1 cellular context compared by ENCODE assay signal in genomic region chr7:143380646-143381426, GRCh38.
TF ChIP-seq lines count a peak whose summit lies in the region.

A gene with protein sequence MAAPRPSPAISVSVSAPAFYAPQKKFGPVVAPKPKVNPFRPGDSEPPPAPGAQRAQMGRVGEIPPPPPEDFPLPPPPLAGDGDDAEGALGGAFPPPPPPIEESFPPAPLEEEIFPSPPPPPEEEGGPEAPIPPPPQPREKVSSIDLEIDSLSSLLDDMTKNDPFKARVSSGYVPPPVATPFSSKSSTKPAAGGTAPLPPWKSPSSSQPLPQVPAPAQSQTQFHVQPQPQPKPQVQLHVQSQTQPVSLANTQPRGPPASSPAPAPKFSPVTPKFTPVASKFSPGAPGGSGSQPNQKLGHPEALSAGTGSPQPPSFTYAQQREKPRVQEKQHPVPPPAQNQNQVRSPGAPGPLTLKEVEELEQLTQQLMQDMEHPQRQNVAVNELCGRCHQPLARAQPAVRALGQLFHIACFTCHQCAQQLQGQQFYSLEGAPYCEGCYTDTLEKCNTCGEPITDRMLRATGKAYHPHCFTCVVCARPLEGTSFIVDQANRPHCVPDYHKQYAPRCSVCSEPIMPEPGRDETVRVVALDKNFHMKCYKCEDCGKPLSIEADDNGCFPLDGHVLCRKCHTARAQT (plus strand): TSS chr7:143381345. CDS start chr7:143381572, 227 bp downstream.

TF ChIP-seq in K562, 482 proteins besides CTCF, POLR2A, EP300 and RAD21 (continued from another document and continues in another):
- TF ChIP-seq, protein P1, sequence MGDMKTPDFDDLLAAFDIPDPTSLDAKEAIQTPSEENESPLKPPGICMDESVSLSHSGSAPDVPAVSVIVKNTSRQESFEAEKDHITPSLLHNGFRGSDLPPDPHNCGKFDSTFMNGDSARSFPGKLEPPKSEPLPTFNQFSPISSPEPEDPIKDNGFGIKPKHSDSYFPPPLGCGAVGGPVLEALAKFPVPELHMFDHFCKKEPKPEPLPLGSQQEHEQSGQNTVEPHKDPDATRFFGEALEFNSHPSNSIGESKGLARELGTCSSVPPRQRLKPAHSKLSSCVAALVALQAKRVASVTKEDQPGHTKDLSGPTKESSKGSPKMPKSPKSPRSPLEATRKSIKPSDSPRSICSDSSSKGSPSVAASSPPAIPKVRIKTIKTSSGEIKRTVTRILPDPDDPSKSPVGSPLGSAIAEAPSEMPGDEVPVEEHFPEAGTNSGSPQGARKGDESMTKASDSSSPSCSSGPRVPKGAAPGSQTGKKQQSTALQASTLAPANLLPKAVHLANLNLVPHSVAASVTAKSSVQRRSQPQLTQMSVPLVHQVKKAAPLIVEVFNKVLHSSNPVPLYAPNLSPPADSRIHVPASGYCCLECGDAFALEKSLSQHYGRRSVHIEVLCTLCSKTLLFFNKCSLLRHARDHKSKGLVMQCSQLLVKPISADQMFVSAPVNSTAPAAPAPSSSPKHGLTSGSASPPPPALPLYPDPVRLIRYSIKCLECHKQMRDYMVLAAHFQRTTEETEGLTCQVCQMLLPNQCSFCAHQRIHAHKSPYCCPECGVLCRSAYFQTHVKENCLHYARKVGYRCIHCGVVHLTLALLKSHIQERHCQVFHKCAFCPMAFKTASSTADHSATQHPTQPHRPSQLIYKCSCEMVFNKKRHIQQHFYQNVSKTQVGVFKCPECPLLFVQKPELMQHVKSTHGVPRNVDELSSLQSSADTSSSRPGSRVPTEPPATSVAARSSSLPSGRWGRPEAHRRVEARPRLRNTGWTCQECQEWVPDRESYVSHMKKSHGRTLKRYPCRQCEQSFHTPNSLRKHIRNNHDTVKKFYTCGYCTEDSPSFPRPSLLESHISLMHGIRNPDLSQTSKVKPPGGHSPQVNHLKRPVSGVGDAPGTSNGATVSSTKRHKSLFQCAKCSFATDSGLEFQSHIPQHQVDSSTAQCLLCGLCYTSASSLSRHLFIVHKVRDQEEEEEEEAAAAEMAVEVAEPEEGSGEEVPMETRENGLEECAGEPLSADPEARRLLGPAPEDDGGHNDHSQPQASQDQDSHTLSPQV (IDR thresholded peaks at IDR 0.05): no peak
- TF ChIP-seq TOE1 (IDR thresholded peaks at IDR 0.05; ENCODE audit: borderline replicate concordance): 0 out of 2 replicates have a peak, but pooled peaks have one; percentile 11
- no peak for TF ChIP-seq TOE1 (CRISPR knock-in tag; IDR thresholded peaks at IDR 0.05; ENCODE audit: borderline replicate concordance, low read depth)
- no peak for TF ChIP-seq IRF2 (CRISPR knock-in tag; IDR thresholded peaks at IDR 0.05)
- peak; percentile 85 for TF ChIP-seq ARID4B (CRISPR knock-in tag; IDR thresholded peaks at IDR 0.05)
- TF ChIP-seq SMARCE1 (IDR thresholded peaks at IDR 0.05): no peak
- no peak for TF ChIP-seq HIVEP1 (CRISPR knock-in tag; IDR thresholded peaks at IDR 0.05)
- peak; percentile 58; the same call in 1 of the 2 replicates for TF ChIP-seq MYNN (IDR thresholded peaks at IDR 0.05)
- TF ChIP-seq MYNN (CRISPR knock-in tag; IDR thresholded peaks at IDR 0.05): no peak
- peak; percentile 57; the same call in 1 of the 2 replicates for TF ChIP-seq HNRNPL (IDR thresholded peaks at IDR 0.05; ENCODE audit: low read depth, low read length)
- peak; percentile 79; the same call in 1 of the 2 replicates for TF ChIP-seq CHCHD3 (CRISPR knock-in tag; IDR thresholded peaks at IDR 0.05)
- TF ChIP-seq NFIC (IDR thresholded peaks at IDR 0.05): peak; percentile 48
- TF ChIP-seq ID3 (CRISPR knock-in tag; IDR thresholded peaks at IDR 0.05): no peak
- peak; percentile 38; the same call in 1 of the 2 replicates for TF ChIP-seq ID3 (tag; IDR thresholded peaks at IDR 0.05)
- TF ChIP-seq POLR2G (IDR thresholded peaks at IDR 0.05; ENCODE audit: low read depth, low read length): peak; percentile 94
- no peak for TF ChIP-seq ZNF212 (CRISPR knock-in tag; IDR thresholded peaks at IDR 0.05)
- TF ChIP-seq TBP (optimal IDR thresholded peaks at IDR 0.05; ENCODE audit: low read depth, low read length): peak; percentile 62
- TF ChIP-seq CBX8 (IDR thresholded peaks at IDR 0.05; ENCODE audit: borderline replicate concordance, extremely low read depth, low read depth, low read length, poor library complexity, severe bottlenecking): no peak
- TF ChIP-seq ZBTB43 (CRISPR knock-in tag; IDR thresholded peaks at IDR 0.05): peak; percentile 48; the same call in 1 of the 2 replicates
- peak in 1 of 2 experiments; percentile 83; a peak in 2 of 4 replicates for TF ChIP-seq HDAC1 (IDR thresholded peaks at IDR 0.05)
- no peak for TF ChIP-seq MEIS2 (IDR thresholded peaks at IDR 0.05; ENCODE audit: partially characterized antibody)
- TF ChIP-seq TCFL5 (CRISPR knock-in tag; conservative IDR thresholded peaks at IDR 0.05): no peak
- no peak for TF ChIP-seq RBM25 (IDR thresholded peaks at IDR 0.05; ENCODE audit: low read depth, low read length, severe bottlenecking)
- TF ChIP-seq ZNF316 (IDR thresholded peaks at IDR 0.05): peak; percentile 19; the same call in 1 of the 2 replicates
- TF ChIP-seq KLF10 (CRISPR knock-in tag; IDR thresholded peaks at IDR 0.05): 0 out of 2 replicates have a peak, but pooled peaks have one; percentile 29
- TF ChIP-seq ZNF76 (CRISPR knock-in tag; IDR thresholded peaks at IDR 0.05; ENCODE audit: borderline replicate concordance): 0 out of 2 replicates have a peak, but pooled peaks have one; percentile 34
- TF ChIP-seq EGR1 (conservative IDR thresholded peaks at IDR 0.05): peak; percentile 99
- TF ChIP-seq CBFA2T3 (IDR thresholded peaks at IDR 0.05): no peak
- TF ChIP-seq CREM (IDR thresholded peaks at IDR 0.05; ENCODE audit: low read depth): peak; percentile 90
- TF ChIP-seq, protein P2, sequence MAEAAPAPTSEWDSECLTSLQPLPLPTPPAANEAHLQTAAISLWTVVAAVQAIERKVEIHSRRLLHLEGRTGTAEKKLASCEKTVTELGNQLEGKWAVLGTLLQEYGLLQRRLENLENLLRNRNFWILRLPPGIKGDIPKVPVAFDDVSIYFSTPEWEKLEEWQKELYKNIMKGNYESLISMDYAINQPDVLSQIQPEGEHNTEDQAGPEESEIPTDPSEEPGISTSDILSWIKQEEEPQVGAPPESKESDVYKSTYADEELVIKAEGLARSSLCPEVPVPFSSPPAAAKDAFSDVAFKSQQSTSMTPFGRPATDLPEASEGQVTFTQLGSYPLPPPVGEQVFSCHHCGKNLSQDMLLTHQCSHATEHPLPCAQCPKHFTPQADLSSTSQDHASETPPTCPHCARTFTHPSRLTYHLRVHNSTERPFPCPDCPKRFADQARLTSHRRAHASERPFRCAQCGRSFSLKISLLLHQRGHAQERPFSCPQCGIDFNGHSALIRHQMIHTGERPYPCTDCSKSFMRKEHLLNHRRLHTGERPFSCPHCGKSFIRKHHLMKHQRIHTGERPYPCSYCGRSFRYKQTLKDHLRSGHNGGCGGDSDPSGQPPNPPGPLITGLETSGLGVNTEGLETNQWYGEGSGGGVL (CRISPR knock-in tag; IDR thresholded peaks at IDR 0.05): no peak
- peak; percentile 93 for TF ChIP-seq TGIF2 (CRISPR knock-in tag; IDR thresholded peaks at IDR 0.05)
- TF ChIP-seq CBX5 (IDR thresholded peaks at IDR 0.05; ENCODE audit: borderline replicate concordance, low read depth): no peak
- TF ChIP-seq MYC (IDR thresholded peaks at IDR 0.05; ENCODE audit: low read depth, low read length): 0 out of 2 replicates have a peak, but pooled peaks have one; percentile 20
- peak; percentile 68; the same call in 1 of the 2 replicates for TF ChIP-seq MYC (CRISPR knock-in tag; IDR thresholded peaks at IDR 0.05; ENCODE audit: borderline replicate concordance, low read depth)
- TF ChIP-seq, protein P3, sequence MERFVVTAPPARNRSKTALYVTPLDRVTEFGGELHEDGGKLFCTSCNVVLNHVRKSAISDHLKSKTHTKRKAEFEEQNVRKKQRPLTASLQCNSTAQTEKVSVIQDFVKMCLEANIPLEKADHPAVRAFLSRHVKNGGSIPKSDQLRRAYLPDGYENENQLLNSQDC (CRISPR knock-in tag; IDR thresholded peaks at IDR 0.05): peak; percentile 87; the same call in 1 of the 2 replicates
- TF ChIP-seq POLR2B (IDR thresholded peaks at IDR 0.05; ENCODE audit: low read depth, partially characterized antibody): peak; percentile 87
- peak; percentile 79; the same call in 1 of the 2 replicates for TF ChIP-seq NKRF (IDR thresholded peaks at IDR 0.05; ENCODE audit: borderline replicate concordance)
- TF ChIP-seq, protein P4, sequence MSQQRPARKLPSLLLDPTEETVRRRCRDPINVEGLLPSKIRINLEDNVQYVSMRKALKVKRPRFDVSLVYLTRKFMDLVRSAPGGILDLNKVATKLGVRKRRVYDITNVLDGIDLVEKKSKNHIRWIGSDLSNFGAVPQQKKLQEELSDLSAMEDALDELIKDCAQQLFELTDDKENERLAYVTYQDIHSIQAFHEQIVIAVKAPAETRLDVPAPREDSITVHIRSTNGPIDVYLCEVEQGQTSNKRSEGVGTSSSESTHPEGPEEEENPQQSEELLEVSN (IDR thresholded peaks at IDR 0.05; ENCODE audit: borderline replicate concordance in 1 of 2, extremely low read depth in 1 of 2, insufficient read depth in 1 of 2, insufficient read length in 1 of 2, low read depth in 1 of 2, low read length in 1 of 2, poor library complexity in 1 of 2, severe bottlenecking in 1 of 2): peak in 1 of 2 experiments; percentile 73
- no peak for TF ChIP-seq CBX3 (IDR thresholded peaks at IDR 0.05; ENCODE audit: borderline replicate concordance in 1 of 2, low read length in 2 of 2)
- TF ChIP-seq ZBTB1 (CRISPR knock-in tag; IDR thresholded peaks at IDR 0.05; ENCODE audit: borderline replicate concordance, low read depth): peak; percentile 42; the same call in 1 of the 2 replicates
- TF ChIP-seq ZNF780A (CRISPR knock-in tag; IDR thresholded peaks at IDR 0.05): no peak
- TF ChIP-seq MITF (IDR thresholded peaks at IDR 0.05): no peak
